ENCODE assay signal across 30 cellular contexts in genomic region chr2:6789559-6790138, GRCh38.
"Had no signal": no experiment of that assay in that cellular context is flagged by ENCODE, and none has a peak within 500 bp of the region (broad histone marks: within the 10 kb centered on the region; RNA-seq: fewer than 3 reads in every experiment).

No MANE protein-coding gene starts in this region.

- H3K4me2 ChIP-seq: neural progenitor cell had no signal

- H3K79me2 ChIP-seq: parathyroid adenoma had no signal

- H3K27me3 ChIP-seq: neural progenitor cell, ovary, right lobe of liver, sigmoid colon, stomach, thyroid gland, tibial nerve, upper lobe of left lung, vagina had no signal

- H3K4me3 ChIP-seq: neural progenitor cell, ovary, psoas muscle, right lobe of liver, sigmoid colon, stomach, thoracic aorta, thyroid gland, tibial nerve, upper lobe of left lung, vagina had no signal

- DNase-seq: naive thymus-derived CD4-positive, alpha-beta T cell; natural killer cell; nephron progenitor cell; occipital lobe; ovary; posterior cingulate gyrus; psoas muscle; right cardiac atrium; right lobe of liver; sigmoid colon; small intestine; stimulated activated CD4-positive, alpha-beta T cell treated with anti-CD3 and anti-CD28 coated beads, Interleukin-15, amount 100 ng/mL, for 24 hours; stimulated activated CD4-positive, alpha-beta T cell treated with anti-CD3 and anti-CD28 coated beads, Interleukin-2, amount 100 ng/mL, for 24 hours; stimulated activated CD4-positive, alpha-beta T cell treated with anti-CD3 and anti-CD28 coated beads, Interleukin-2, amount 100 ng/mL, for 48 hours; stimulated activated CD4-positive, alpha-beta T cell treated with anti-CD3 and anti-CD28 coated beads, Interleukin-4, amount 100 ng/mL, for 24 hours; stimulated activated naive B cell treated with anti-CD40 and anti-IgM and Interleukin-4, amounts not matched to agents 10 μg/mL and 1 μg/mL and 100 μg/mL, for 72 hours; stimulated activated naive CD4-positive, alpha-beta T cell treated with Interleukin-2 at 50 U/mL for 16 hours; stomach; thyroid gland; trophoblast cell; upper lobe of left lung had no signal

- H2AFZ ChIP-seq: neural progenitor cell, parathyroid adenoma had no signal

- H3K4me3 Mint-ChIP-seq: naive thymus-derived CD4-positive, alpha-beta T cell; natural killer cell; nephron progenitor cell; neural progenitor cell; stimulated activated effector memory CD8-positive, alpha-beta T cell treated with anti-CD3 and anti-CD28 coated beads, Interleukin-12 subunit alpha, Interleukin-12 subunit beta, amount 100 ng/mL, for 72 hours; stimulated activated naive B cell treated with anti-CD40 and anti-IgM and Interleukin-4, amounts not matched to agents 10 μg/mL and 1 μg/mL and 100 μg/mL, for 72 hours; stimulated activated naive CD8-positive, alpha-beta T cell treated with anti-CD3 and anti-CD28 coated beads, Interleukin-15, Interleukin-2, amounts not matched to agents 100 ng/mL and 50 ng/mL, for 24 hours had no signal

- H3K4me1 Mint-ChIP-seq: naive thymus-derived CD4-positive, alpha-beta T cell; natural killer cell; neural progenitor cell; stimulated activated effector memory CD8-positive, alpha-beta T cell treated with anti-CD3 and anti-CD28 coated beads, Interleukin-12 subunit alpha, Interleukin-12 subunit beta, amount 100 ng/mL, for 72 hours had no signal

- H3K27ac Mint-ChIP-seq: naive thymus-derived CD4-positive, alpha-beta T cell; natural killer cell; nephron progenitor cell; neural progenitor cell; progenitor cell of endocrine pancreas; stimulated activated effector memory CD8-positive, alpha-beta T cell treated with anti-CD3 and anti-CD28 coated beads, Interleukin-12 subunit alpha, Interleukin-12 subunit beta, amount 100 ng/mL, for 72 hours; stimulated activated naive B cell treated with anti-CD40 and anti-IgM and Interleukin-4, amounts not matched to agents 10 μg/mL and 1 μg/mL and 100 μg/mL, for 72 hours; stimulated activated naive CD8-positive, alpha-beta T cell treated with anti-CD3 and anti-CD28 coated beads, Interleukin-15, Interleukin-2, amounts not matched to agents 100 ng/mL and 50 ng/mL, for 24 hours had no signal

- H3K9ac ChIP-seq: neural progenitor cell, parathyroid adenoma had no signal

- H3K36me3 ChIP-seq: neural progenitor cell, ovary, right lobe of liver, sigmoid colon, stomach, thoracic aorta, thyroid gland, tibial nerve, upper lobe of left lung, vagina had no signal

- H3K9me3 Mint-ChIP-seq: naive thymus-derived CD4-positive, alpha-beta T cell; natural killer cell; nephron progenitor cell; stimulated activated effector memory CD8-positive, alpha-beta T cell treated with anti-CD3 and anti-CD28 coated beads, Interleukin-12 subunit alpha, Interleukin-12 subunit beta, amount 100 ng/mL, for 72 hours; stimulated activated naive CD8-positive, alpha-beta T cell treated with anti-CD3 and anti-CD28 coated beads, Interleukin-15, Interleukin-2, amounts not matched to agents 100 ng/mL and 50 ng/mL, for 24 hours had no signal

- H3K9me3 ChIP-seq: ovary, psoas muscle, right lobe of liver, sigmoid colon, stomach, thoracic aorta, thyroid gland, tibial nerve, upper lobe of left lung, vagina had no signal

- H3K36me3 Mint-ChIP-seq: naive thymus-derived CD4-positive, alpha-beta T cell; natural killer cell; neural progenitor cell; stimulated activated effector memory CD8-positive, alpha-beta T cell treated with anti-CD3 and anti-CD28 coated beads, Interleukin-12 subunit alpha, Interleukin-12 subunit beta, amount 100 ng/mL, for 72 hours; stimulated activated naive B cell treated with anti-CD40 and anti-IgM and Interleukin-4, amounts not matched to agents 10 μg/mL and 1 μg/mL and 100 μg/mL, for 72 hours had no signal

- ATAC-seq: naive thymus-derived CD4-positive, alpha-beta T cell; natural killer cell; psoas muscle; right cardiac atrium; right lobe of liver; stimulated activated effector memory CD8-positive, alpha-beta T cell treated with anti-CD3 and anti-CD28 coated beads, Interleukin-12 subunit alpha, Interleukin-12 subunit beta, amount 100 ng/mL, for 72 hours; stimulated activated naive B cell treated with anti-CD40 and anti-IgM and Interleukin-4, amounts not matched to agents 10 μg/mL and 1 μg/mL and 100 μg/mL, for 72 hours had no signal

- H3K27ac ChIP-seq: neural progenitor cell, ovary, parathyroid adenoma, psoas muscle, right lobe of liver, sigmoid colon, stomach, thoracic aorta, thyroid gland, tibial nerve, upper lobe of left lung, vagina had no signal

- H3K27me3 Mint-ChIP-seq: stimulated activated naive CD8-positive, alpha-beta T cell treated with anti-CD3 and anti-CD28 coated beads, Interleukin-15, Interleukin-2, amounts not matched to agents 100 ng/mL and 50 ng/mL, for 24 hours had no signal

- FAIRE-seq: small intestine, urothelium cell line had no signal
